In genomic region chr13:51435002-51435578, GRCh38 we compare ENCODE assay signal across 8 cellular contexts. TPM values are rescaled to one million over a fixed set of nuclear protein-coding genes. Genes with fewer than 3 reads are reported as not detected.
DNase-seq lines count a peak whose midpoint lies in the region; ATAC-seq and TF ChIP-seq lines count a peak whose summit lies in the region.

No MANE protein-coding gene starts in this region.

- ATAC-seq in HG02759 (IDR thresholded peaks at IDR 0.05; ENCODE audit: unreplicated experiment) = no peak
- ATAC-seq in GM21360 (IDR thresholded peaks at IDR 0.05; ENCODE audit: unreplicated experiment) = no peak

- peaks cover 2% of the 10 kb centered on the region for H3K36me3 ChIP-seq in suprapubic skin

- DNase-seq in NCI-H2171 treated with DMSO at 0.1 percent for 48 hours (lab: John Stamatoyannopoulos, UW) (peak; percentile 42), NCI-H2171 (lab: John Stamatoyannopoulos, UW) (no peak), RPMI7951 (ENCODE audit: low read depth) (peak; percentile 3), fibroblast of the aortic adventitia (ENCODE audit: low read depth) (peak; percentile 62), suprapubic skin (ENCODE audit: low spot score in 2 of 2) (no peak)
- DNase-seq in stimulated activated CD4-positive, alpha-beta T cell treated with anti-CD3 and anti-CD28 coated beads, Interleukin-12 subunit alpha, Interleukin-12 subunit beta, amount 100 ng/mL, for 4 hours = no peak

- H3K27me3 ChIP-seq in suprapubic skin = no peaks in the 10 kb centered on the region

- no peaks in the 10 kb centered on the region for H3K9me3 ChIP-seq in suprapubic skin

- no peak overlapping the region for H3K27ac ChIP-seq in suprapubic skin

- TF ChIP-seq CTCF in fibroblast of the aortic adventitia (IDR thresholded peaks at IDR 0.05; ENCODE audit: insufficient read depth, low read length) = peak; percentile 64
- peak; percentile 20 to 41 for TF ChIP-seq CTCF in suprapubic skin (IDR thresholded peaks at IDR 0.05)

- H3K4me1 ChIP-seq in suprapubic skin = no peaks in the 10 kb centered on the region

- WGBS in suprapubic skin = 0% methylated on average over 1 of the region's 1 CpG

- TF ChIP-seq EP300 in suprapubic skin (IDR thresholded peaks at IDR 0.05) = no peak

- H3K4me3 ChIP-seq in fibroblast of the aortic adventitia (ENCODE audit: low read depth, low read length) (no peak overlapping the region), suprapubic skin (no peak overlapping the region)

- TF ChIP-seq POLR2A in suprapubic skin (IDR thresholded peaks at IDR 0.05) = no peak

RNA-seq across cellular contexts. Expression of gene INTS6, which starts 17.7 kb away (rescaled TPM):
- total RNA-seq in RPMI7951 (2014; rRNA removed; shearing (Covaris generic)) = 30.5 and 32.2 TPM in 2 replicates
- total RNA-seq in fibroblast of the aortic adventitia (ENCODE audit: low replicate concordance) (17.3 and 41.1 TPM in 2 replicates), suprapubic skin (10 to 100 TPM; 30.7 to 48.5 (median 41.5) TPM)

Comparison
In these comparisons a context has a peak if more than half of its experiments do, and no peak if none do; other contexts are left out.
1. DNase-seq: peak in NCI-H2171 treated with DMSO at 0.1 percent for 48 hours (single experiment), RPMI7951 (single experiment) and fibroblast of the aortic adventitia (single experiment); none in NCI-H2171 (single experiment), suprapubic skin (0 of 2) and stimulated activated CD4-positive, alpha-beta T cell treated with anti-CD3 and anti-CD28 coated beads, Interleukin-12 subunit alpha, Interleukin-12 subunit beta, amount 100 ng/mL, for 4 hours (single experiment).